In genomic region chr20:57449398-57450354, GRCh38 we compare ENCODE assay signal across 13 cellular contexts. TPM values are rescaled to one million over a fixed set of nuclear protein-coding genes. Genes with fewer than 3 reads are reported as not detected.
DNase-seq lines count a peak whose midpoint lies in the region; ATAC-seq, FAIRE-seq and TF ChIP-seq lines count a peak whose summit lies in the region.
"Had no signal": no experiment of that assay in that cellular context is flagged by ENCODE, and none has a peak within 500 bp of the region (broad histone marks: within the 10 kb centered on the region; RNA-seq: fewer than 3 reads in every experiment).

No MANE protein-coding gene starts in this region.

- peaks cover 0 to 1% (median 0%) of the 10 kb centered on the region in 7 donors for H3K9me3 Mint-ChIP-seq in CD4-positive, CD25-positive, alpha-beta regulatory T cell
- no peaks in the 10 kb centered on the region for H3K9me3 Mint-ChIP-seq in osteocyte (ENCODE audit: unreplicated experiment)

- TF ChIP-seq EP300 in GM12878 (IDR thresholded peaks at IDR 0.05; ENCODE audit: borderline replicate concordance in 1 of 2, control insufficient read depth in 1 of 2, low read depth in 2 of 2, low read length in 2 of 2): no peak

- no peaks in the 10 kb centered on the region for H3K9me3 ChIP-seq in CD4-positive, CD25-positive, alpha-beta regulatory T cell (ENCODE audit: control insufficient read depth in 2 of 2, low read length in 2 of 2)
- H3K9me3 ChIP-seq in GM12878 (replicated peaks; ENCODE audit: control insufficient read depth, insufficient read depth, low read length): no peaks in the 10 kb centered on the region; the same call in 1 of the 3 replicates
- no peaks in the 10 kb centered on the region for H3K9me3 ChIP-seq in psoas muscle

- intact Hi-C loops in GM12878 (cut with micrococcal nuclease; ENCODE audit: unreplicated experiment): no loop called here
- intact Hi-C loops in psoas muscle (cut with DNase I): no loop called here

- peak overlapping the region in 2 of 3 donors; percentile 66 to 89 for H3K27ac Mint-ChIP-seq in CD4-positive, CD25-positive, alpha-beta regulatory T cell
- H3K27ac Mint-ChIP-seq in osteocyte (ENCODE audit: unreplicated experiment): no peak overlapping the region

- peaks cover 11 to 42% (median 17%) of the 10 kb centered on the region in 4 donors for H3K4me1 Mint-ChIP-seq in CD4-positive, CD25-positive, alpha-beta regulatory T cell
- no peaks in the 10 kb centered on the region for H3K4me1 Mint-ChIP-seq in osteocyte (ENCODE audit: unreplicated experiment)

- BruUV-seq in GM12878 (replicated peaks; lab: Mats Ljungman, UMichigan): no TSS peak

- no peak for FAIRE-seq in GM12878 (lab: Jason Lieb, UNC)

- peak overlapping the region in 2 of 4 donors; percentile 38 to 83 for H3K4me3 Mint-ChIP-seq in CD4-positive, CD25-positive, alpha-beta regulatory T cell
- H3K4me3 Mint-ChIP-seq in osteocyte (ENCODE audit: unreplicated experiment): no peak overlapping the region
- H3K4me3 Mint-ChIP-seq: nephron had no signal

- TF ChIP-seq RAD21 in GM12878 (IDR thresholded peaks at IDR 0.05; ENCODE audit: insufficient read depth, low read depth, low read length): no peak

- POLR2A ChIA-PET in GM12878 (lab: Charles Lee): interaction anchor here (0.8 to 1.6 kb wide), 2 partner anchors 20 to 44 kb away, joined by 3 to 4 read pairs; no protein-coding TSS in a partner anchor

- no peak for ATAC-seq in CD4-positive, CD25-positive, alpha-beta regulatory T cell (ENCODE audit: low read depth in 2 of 2)
- peak; percentile 3 for ATAC-seq in HG03354 (IDR thresholded peaks at IDR 0.05; ENCODE audit: poor library complexity, severe bottlenecking, unreplicated experiment)
- ATAC-seq in GM12878: peak; percentile 7
- peak; percentile 38 to 57 (median 49) for ATAC-seq in psoas muscle
- no peak for ATAC-seq in HG02852 (IDR thresholded peaks at IDR 0.05; ENCODE audit: unreplicated experiment)
- no peak for ATAC-seq in GM21390 (IDR thresholded peaks at IDR 0.05; ENCODE audit: unreplicated experiment)

- in situ Hi-C loops in GM12878 (cut with MboI): no loop called here

- no peak for TF ChIP-seq CTCF in GM12878 (IDR thresholded peaks at IDR 0.05 in 2 of 3, conservative IDR thresholded peaks at IDR 0.05 in 1 of 3; ENCODE audit: control insufficient read depth in 2 of 3, extremely low read depth in 1 of 3, insufficient read depth in 1 of 3, low read depth in 3 of 3, low read length in 3 of 3)
- TF ChIP-seq CTCF in psoas muscle (IDR thresholded peaks at IDR 0.05): no peak
- no peak for TF ChIP-seq CTCF in osteocyte (IDR thresholded peaks at IDR 0.05)

- H3K36me3 ChIP-seq in CD4-positive, CD25-positive, alpha-beta regulatory T cell (ENCODE audit: control insufficient read depth, insufficient read depth, low read length): no peaks in the 10 kb centered on the region
- no peaks in the 10 kb centered on the region for H3K36me3 ChIP-seq in GM12878 (ENCODE audit: control insufficient read depth in 2 of 2, insufficient read depth in 2 of 2, low read length in 1 of 2)
- no peaks in the 10 kb centered on the region for H3K36me3 ChIP-seq in psoas muscle (ENCODE audit: insufficient read depth in 1 of 2, low read depth in 1 of 2)
- H3K36me3 ChIP-seq: brain microvascular endothelial cell had no signal

- no peak overlapping the region for H2AFZ ChIP-seq in GM12878 (ENCODE audit: control insufficient read depth, low read depth, low read length)

- 62% methylated on average over 14 of the region's 14 CpGs for WGBS in GM12878 (ENCODE audit: insufficient coverage, insufficient replicate concordance, low lambda C conversion rate, missing lambda C conversion rate)
- 40 to 61% (median 40%) methylated on average over 14 of the region's 14 CpGs for WGBS in psoas muscle, 3 donors

- no peak overlapping the region for H3K4me2 ChIP-seq in GM12878 (ENCODE audit: control insufficient read depth, insufficient read depth)

- H3K27ac ChIP-seq in CD4-positive, CD25-positive, alpha-beta regulatory T cell (ENCODE audit: insufficient read depth, low read length, poor library complexity, severe bottlenecking): no peak overlapping the region
- H3K27ac ChIP-seq in GM12878 (ENCODE audit: control insufficient read depth, insufficient read depth) (no peak overlapping the region), psoas muscle (peak overlapping the region; percentile 69)
- H3K27ac ChIP-seq: brain microvascular endothelial cell had no signal

- RAD21 ChIA-PET in GM12878 (lab: Charles Lee; ENCODE audit: unreplicated experiment): interaction anchor here (0.7 to 1.8 kb wide), 7 partner anchors 14 to 57 kb away, joined by 3 to 8 read pairs (median 3); no protein-coding TSS in a partner anchor

- H3K4me3 ChIP-seq in CD4-positive, CD25-positive, alpha-beta regulatory T cell (ENCODE audit: low read depth, low read length): no peak overlapping the region
- H3K4me3 ChIP-seq in GM12878 (no peak overlapping the region), psoas muscle (no peak overlapping the region)

- CTCF ChIA-PET in GM12878 (lab: Yijun Ruan, JAX): interaction anchor here (1.8 to 2.5 kb wide), 3 partner anchors 14 to 51 kb away, joined by 5 to 8 read pairs (median 7); no protein-coding TSS in a partner anchor

- H3K36me3 Mint-ChIP-seq in CD4-positive, CD25-positive, alpha-beta regulatory T cell: no peaks in the 10 kb centered on the region
- H3K36me3 Mint-ChIP-seq in osteocyte (ENCODE audit: unreplicated experiment): no peaks in the 10 kb centered on the region

- H3K4me1 ChIP-seq in CD4-positive, CD25-positive, alpha-beta regulatory T cell (ENCODE audit: control insufficient read depth, insufficient read depth, low read length, poor library complexity, severe bottlenecking): peaks cover 34% of the 10 kb centered on the region
- H3K4me1 ChIP-seq in GM12878 (ENCODE audit: control insufficient read depth, insufficient read depth, low read length) (peaks cover 27% of the 10 kb centered on the region), psoas muscle (peaks cover 46% of the 10 kb centered on the region)

- H3K27me3 Mint-ChIP-seq in CD4-positive, CD25-positive, alpha-beta regulatory T cell: peaks cover 4% of the 10 kb centered on the region
- peaks cover 48% of the 10 kb centered on the region for H3K27me3 Mint-ChIP-seq in osteocyte (ENCODE audit: unreplicated experiment)

- no peaks in the 10 kb centered on the region for H3K27me3 ChIP-seq in CD4-positive, CD25-positive, alpha-beta regulatory T cell (ENCODE audit: control insufficient read depth, insufficient read depth, low read length)
- H3K27me3 ChIP-seq in GM12878 (replicated peaks in 1 of 2; ENCODE audit: control insufficient read depth in 2 of 2, insufficient read depth in 2 of 2, low read length in 1 of 2): no peaks in the 10 kb centered on the region; a peak in 1 of 4 replicates
- no peaks in the 10 kb centered on the region for H3K27me3 ChIP-seq in psoas muscle (ENCODE audit: insufficient read depth in 3 of 3, low read length in 2 of 3)

- H4K20me1 ChIP-seq in GM12878 (ENCODE audit: control insufficient read depth, insufficient read depth): no peaks in the 10 kb centered on the region

- SMC1A ChIA-PET in GM12878 (lab: Charles Lee; ENCODE audit: uncharacterized antibody, unreplicated experiment): interaction anchor here (0.7 to 1.5 kb wide), 6 partner anchors 19 to 68 kb away, joined by 3 to 5 read pairs (median 4); no protein-coding TSS in a partner anchor

- H3K9ac ChIP-seq in GM12878 (ENCODE audit: control insufficient read depth, insufficient read depth, low read length): no peak overlapping the region

- DNase-seq in CD4-positive, CD25-positive, alpha-beta regulatory T cell: no peak
- no peak for DNase-seq in GM12878 (ENCODE audit: low read depth, low spot score)
- DNase-seq in psoas muscle: no peak
- DNase-seq in osteocyte (ENCODE audit: extremely low spot score, unreplicated experiment): no peak
- DNase-seq in activated naive CD4-positive, alpha-beta T cell treated with anti-CD3 and anti-CD28 coated beads, Interleukin-2, amount 50 U/mL, for 16 hours: no peak
- DNase-seq: brain microvascular endothelial cell, DMS79, NCI-H1694, NCI-H446 treated with DMSO at 0.1 percent for 48 hours had no signal

- no peaks in the 10 kb centered on the region for H3K79me2 ChIP-seq in GM12878 (ENCODE audit: control insufficient read depth, insufficient read depth, low read length)

- no peak for TF ChIP-seq POLR2A in GM12878 (IDR thresholded peaks at IDR 0.05; ENCODE audit: low read depth, low read length)

TF ChIP-seq in GM12878, 131 proteins besides CTCF, POLR2A, EP300 and RAD21 (continues in another document):
- TF ChIP-seq BCL3 (IDR thresholded peaks at IDR 0.05; ENCODE audit: borderline replicate concordance, insufficient read depth, low read depth, low read length, poor library complexity, severe bottlenecking): no peak

RNA-seq across cellular contexts. Expression of gene RBM38, which starts 58.5 kb away (rescaled TPM):
- 322 TPM for total RNA-seq in CD4-positive, CD25-positive, alpha-beta regulatory T cell
- 100 to 1,000 TPM in 2 of 4 donors, 10 to 100 TPM in 2; 71.9 to 163 (median 102) TPM for polyA plus RNA-seq in CD4-positive, CD25-positive, alpha-beta regulatory T cell
- 58.6 and 73.2 TPM in 2 replicates for total RNA-seq in GM12878 (2013; cell fraction: nucleolus; rRNA removed)
- total RNA-seq in GM12878 (2014; rRNA removed): 68.6 and 79.7 TPM in 2 replicates
- 23.2 and 27.5 TPM in 2 replicates for total RNA-seq in GM12878 (2014; rRNA removed; fragmentation: Illumina TruSeq; extraction: Trizol)
- total RNA-seq in GM12878 (2021): 102 and 104 TPM in 2 replicates
- polyA plus RNA-seq in GM12878 (2011; ENCODE audit: low read depth): 37.7 TPM
- 29.9 and 57.3 TPM in 2 replicates for polyA plus RNA-seq in GM12878 (2011; rRNA removed)
- 90.6 and 104 TPM in 2 replicates for polyA plus RNA-seq in GM12878 (2011; cell fraction: cytosol; rRNA removed)
- 86.7 and 88.5 TPM in 2 replicates for polyA plus RNA-seq in GM12878 (2011; cell fraction: nucleus; rRNA removed)
- 96.5 and 121 TPM in 2 replicates for polyA plus RNA-seq in GM12878 (2012)
- polyA plus RNA-seq in GM12878 (2014; fragmentation: Illumina TruSeq; extraction: Trizol): 4.3 and 22.9 TPM in 2 replicates
- 1 to 10 TPM in 1 of 2 experiments, under 1 TPM in 1; 0.32 to 1.3 TPM for polyA plus RNA-seq in GM12878 (2014; fragmentation: Nextera tagmentation; extraction: Ambion mirVana)
- 118 and 127 TPM in 2 replicates for polyA plus RNA-seq in GM12878 (2014; rRNA removed)
- 10 to 100 TPM; 10.4 to 13.2 TPM for polyA plus RNA-seq in GM12878 (2016; fragmentation: Nextera tagmentation; extraction: Ambion mirVana)
- polyA minus RNA-seq in GM12878 (2011; rRNA and poly(A)+ RNA removed): 24.3 and 61.6 TPM in 2 replicates
- polyA minus RNA-seq in GM12878 (2011; cell fraction: cytosol; rRNA and poly(A)+ RNA removed): 39.3 and 39.8 TPM in 2 replicates
- 16.6 and 21.1 TPM in 2 replicates for polyA minus RNA-seq in GM12878 (2011; cell fraction: nucleus; rRNA and poly(A)+ RNA removed)
- 100 to 1,000 TPM in 2 of 4 donors, 10 to 100 TPM in 2; 73.2 to 202 (median 93.0) TPM for total RNA-seq in psoas muscle
- 100 to 1,000 TPM; 135 to 308 (median 144) TPM for polyA plus RNA-seq in psoas muscle
- 17.8 and 18.8 TPM in 2 replicates for total RNA-seq in osteocyte

Comparison
In these comparisons a context has a peak if more than half of its experiments do, and no peak if none do; other contexts are left out.
1. ATAC-seq: peak in HG03354 (single experiment), GM12878 (single experiment) and psoas muscle (4 of 4); none in CD4-positive, CD25-positive, alpha-beta regulatory T cell (0 of 2), HG02852 (single experiment) and GM21390 (single experiment).